Comparison of ENCODE assay signal across 8 cellular contexts in the genomic region with DNA sequence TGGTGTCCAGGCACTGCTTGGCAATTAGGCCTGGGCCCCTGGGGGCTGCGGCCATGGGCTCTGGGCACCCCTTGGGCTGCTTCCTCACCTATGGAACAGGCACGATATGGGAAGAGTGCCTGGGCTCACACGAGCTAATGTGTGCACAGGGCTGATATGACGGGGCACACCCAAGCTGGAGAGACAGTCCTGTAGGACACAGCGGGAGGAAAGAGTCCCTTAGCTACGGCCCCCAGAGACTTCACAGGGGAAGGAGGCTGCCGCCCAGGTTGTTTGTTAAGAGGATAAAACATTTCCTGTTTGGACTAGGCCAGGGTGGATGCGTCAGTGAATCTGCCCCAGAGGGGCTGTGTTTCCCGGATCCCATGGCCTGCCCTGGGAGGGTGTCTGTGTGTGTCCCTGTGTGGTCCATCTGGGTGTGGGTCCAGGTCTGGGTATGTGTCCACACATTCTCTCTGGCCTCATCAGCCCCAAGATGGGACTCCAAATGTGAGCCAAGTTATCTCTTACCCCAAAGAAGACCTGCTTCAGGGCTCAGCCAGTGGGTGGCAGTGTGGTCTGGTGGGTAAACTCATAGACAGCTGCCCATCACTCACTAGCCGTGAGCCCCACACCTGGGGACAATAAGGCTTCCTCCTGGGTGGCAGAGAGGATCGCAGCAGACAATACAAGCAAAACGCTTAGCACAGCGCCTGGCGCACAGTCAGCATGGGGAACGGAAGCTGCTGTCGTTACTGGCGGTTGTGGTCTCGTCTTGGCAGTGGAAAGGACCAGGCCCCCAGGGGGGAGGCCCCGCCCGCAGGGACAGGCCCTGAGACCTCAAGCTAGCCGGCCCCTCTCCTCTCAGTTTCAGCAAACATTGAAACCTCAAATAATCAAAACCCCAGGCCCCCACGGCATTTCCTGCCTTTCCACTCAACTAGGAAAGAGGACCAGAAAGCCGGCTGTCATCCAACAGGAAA. TPM values are rescaled to one million over a fixed set of nuclear protein-coding genes. Genes with fewer than 3 reads are reported as not detected.
DNase-seq lines count a peak whose midpoint lies in the region; ATAC-seq and TF ChIP-seq lines count a peak whose summit lies in the region.

No MANE protein-coding gene starts in this region.

- TF ChIP-seq CTCF in AG04449 (IDR thresholded peaks at IDR 0.05; ENCODE audit: insufficient read depth, low read length, missing control alignments): peak; percentile 41
- TF ChIP-seq CTCF in omental fat pad (IDR thresholded peaks at IDR 0.05): no peak

- peaks cover 8% of the 10 kb centered on the region for H3K4me1 ChIP-seq in NT2/D1 (ENCODE audit: insufficient read depth, insufficient read length)
- H3K4me1 ChIP-seq in right cardiac atrium (ENCODE audit: control insufficient read depth, insufficient read depth, low read length): peaks cover 4% of the 10 kb centered on the region

- peaks cover 37% of the 10 kb centered on the region for H3K27me3 Mint-ChIP-seq in activated T-helper 1 cell treated with anti-CD3 and anti-CD28 coated beads, Interleukin-12 subunit alpha, Interleukin-12 subunit beta, Interleukin-2, Interleukin-4 antibody, amounts not matched to agents 30 ng/mL and 10 ng/mL and 1 ng/mL, durations not matched to agents 14 hours and 24 hours and 36 hours (ENCODE audit: insufficient read depth)

- POLR2A ChIA-PET in AG04449 (lab: Yijun Ruan, JAX): no interaction called here

- intact Hi-C loops in activated T-helper 1 cell treated with anti-CD3 and anti-CD28 coated beads, Interleukin-12 subunit alpha, Interleukin-12 subunit beta, Interleukin-2, Interleukin-4 antibody, amounts not matched to agents 30 ng/mL and 10 ng/mL and 1 ng/mL, durations not matched to agents 14 hours and 24 hours and 36 hours (cut with micrococcal nuclease): loop anchor here (1.0 to 2.0 kb wide), 2 partner anchors 36 to 43 kb away; no protein-coding TSS in a partner anchor
- intact Hi-C loops in right cardiac atrium (cut with DNase I): no loop called here

- H3K9ac ChIP-seq in NT2/D1 (ENCODE audit: insufficient read length, low read depth): peak overlapping the region; percentile 8

- no peaks in the 10 kb centered on the region for H3K36me3 ChIP-seq in NT2/D1 (ENCODE audit: insufficient read depth, insufficient read length, low read length)

- H3K4me3 ChIP-seq in AG04449 (ENCODE audit: low read depth, low read length) (no peak overlapping the region), NT2/D1 (ENCODE audit: insufficient read length, low read depth) (no peak overlapping the region), right cardiac atrium (ENCODE audit: low read length) (no peak overlapping the region)

- peaks cover 3% of the 10 kb centered on the region for H3K27me3 ChIP-seq in NT2/D1 (ENCODE audit: insufficient read depth, insufficient read length)
- H3K27me3 ChIP-seq in right cardiac atrium (ENCODE audit: control insufficient read depth, insufficient read depth): no peaks in the 10 kb centered on the region

- ATAC-seq in GM18502 (IDR thresholded peaks at IDR 0.05; ENCODE audit: poor library complexity, unreplicated experiment) (peak; percentile 75), HG02884 (IDR thresholded peaks at IDR 0.05; ENCODE audit: unreplicated experiment) (peak; percentile 80), right cardiac atrium (peak; percentile 23 to 56), omental fat pad (ENCODE audit: low FRiP score) (no peak)

- peak overlapping the region; percentile 58 for H3K27ac Mint-ChIP-seq in activated T-helper 1 cell treated with anti-CD3 and anti-CD28 coated beads, Interleukin-12 subunit alpha, Interleukin-12 subunit beta, Interleukin-2, Interleukin-4 antibody, amounts not matched to agents 30 ng/mL and 10 ng/mL and 1 ng/mL, durations not matched to agents 14 hours and 24 hours and 36 hours

- no peaks in the 10 kb centered on the region for H3K9me3 Mint-ChIP-seq in activated T-helper 1 cell treated with anti-CD3 and anti-CD28 coated beads, Interleukin-12 subunit alpha, Interleukin-12 subunit beta, Interleukin-2, Interleukin-4 antibody, amounts not matched to agents 30 ng/mL and 10 ng/mL and 1 ng/mL, durations not matched to agents 14 hours and 24 hours and 36 hours

- no peaks in the 10 kb centered on the region for H3K36me3 Mint-ChIP-seq in activated T-helper 1 cell treated with anti-CD3 and anti-CD28 coated beads, Interleukin-12 subunit alpha, Interleukin-12 subunit beta, Interleukin-2, Interleukin-4 antibody, amounts not matched to agents 30 ng/mL and 10 ng/mL and 1 ng/mL, durations not matched to agents 14 hours and 24 hours and 36 hours (ENCODE audit: low read depth)

- DNase-seq in AG04449 (ENCODE audit: low read depth, low spot score) (no peak), NT2/D1 (ENCODE audit: low read depth, low spot score) (no peak), right cardiac atrium (peak; percentile 69 to 85 (median 74)), omental fat pad (ENCODE audit: low spot score) (no peak)
- peak; percentile 35 for DNase-seq in activated T-helper 1 cell treated with anti-CD3 and anti-CD28 coated beads, Interleukin-12 subunit alpha, Interleukin-12 subunit beta, Interleukin-2, Interleukin-4 antibody, amounts not matched to agents 30 ng/mL and 10 ng/mL and 1 ng/mL, durations not matched to agents 14 hours and 24 hours and 36 hours (ENCODE audit: low spot score)
- DNase-seq in stimulated activated CD4-positive, alpha-beta T cell treated with anti-CD3 and anti-CD28 coated beads, Interleukin-1b, Interleukin-23, amount 100 ng/mL, for 48 hours: peak; percentile 63

- peak overlapping the region; percentile 45 for H3K4me3 Mint-ChIP-seq in activated T-helper 1 cell treated with anti-CD3 and anti-CD28 coated beads, Interleukin-12 subunit alpha, Interleukin-12 subunit beta, Interleukin-2, Interleukin-4 antibody, amounts not matched to agents 30 ng/mL and 10 ng/mL and 1 ng/mL, durations not matched to agents 14 hours and 24 hours and 36 hours

- peak overlapping the region; percentile 11 for H3K27ac ChIP-seq in right cardiac atrium (ENCODE audit: low read length)

- peaks cover 19% of the 10 kb centered on the region for H3K4me1 Mint-ChIP-seq in activated T-helper 1 cell treated with anti-CD3 and anti-CD28 coated beads, Interleukin-12 subunit alpha, Interleukin-12 subunit beta, Interleukin-2, Interleukin-4 antibody, amounts not matched to agents 30 ng/mL and 10 ng/mL and 1 ng/mL, durations not matched to agents 14 hours and 24 hours and 36 hours (ENCODE audit: low read depth)

- WGBS in right cardiac atrium: 35% methylated on average over 23 of the region's 23 CpGs

- CTCF ChIA-PET in AG04449 (lab: Yijun Ruan, JAX): interaction anchor here (0.7 to 2.1 kb wide), 6 partner anchors 9 to 162 kb away, joined by 3 to 10 read pairs (median 4); no protein-coding TSS in a partner anchor

- H3K9me3 ChIP-seq in NT2/D1 (ENCODE audit: insufficient read depth, low read length) (no peaks in the 10 kb centered on the region), right cardiac atrium (ENCODE audit: control insufficient read depth, low read length) (no peaks in the 10 kb centered on the region)

RNA-seq across cellular contexts. Expression of gene EMID1, which starts 3.2 kb away (rescaled TPM):
- total RNA-seq in activated T-helper 1 cell treated with anti-CD3 and anti-CD28 coated beads, Interleukin-12 subunit alpha, Interleukin-12 subunit beta, Interleukin-2, Interleukin-4 antibody, amounts not matched to agents 30 ng/mL and 10 ng/mL and 1 ng/mL, durations not matched to agents 14 hours and 24 hours and 36 hours: not detected in 2 replicates
- total RNA-seq in right cardiac atrium (1 to 10 TPM in 2 of 4 donors, under 1 TPM in 2; 0.74 to 1.6 (median 0.99) TPM), omental fat pad (1 to 10 TPM; 1.5 to 2.5 (median 1.7) TPM)
- polyA plus RNA-seq in right cardiac atrium: 0.95 TPM

Comparison
In these comparisons a context has a peak if more than half of its experiments do, and no peak if none do; other contexts are left out.
1. DNase-seq: peak in activated T-helper 1 cell treated with anti-CD3 and anti-CD28 coated beads, Interleukin-12 subunit alpha, Interleukin-12 subunit beta, Interleukin-2, Interleukin-4 antibody, amounts not matched to agents 30 ng/mL and 10 ng/mL and 1 ng/mL, durations not matched to agents 14 hours and 24 hours and 36 hours (single experiment), right cardiac atrium (3 of 3) and stimulated activated CD4-positive, alpha-beta T cell treated with anti-CD3 and anti-CD28 coated beads, Interleukin-1b, Interleukin-23, amount 100 ng/mL, for 48 hours (single experiment); none in AG04449 (single experiment), NT2/D1 (single experiment) and omental fat pad (single experiment).